ENCODE assay signal across 8 cellular contexts in genomic region chr6:52399511-52400315, GRCh38.
DNase-seq lines count a peak whose midpoint lies in the region; ATAC-seq and TF ChIP-seq lines count a peak whose summit lies in the region.

No MANE protein-coding gene starts in this region.

- peaks cover 87% of the 10 kb centered on the region for H3K4me1 Mint-ChIP-seq in activated naive CD4-positive, alpha-beta T cell treated with anti-CD3 and anti-CD28 coated beads, Interleukin-2, amount 50 U/mL, for 24 hours

- H3K4me3 Mint-ChIP-seq in activated naive CD4-positive, alpha-beta T cell treated with anti-CD3 and anti-CD28 coated beads, Interleukin-2, amount 50 U/mL, for 24 hours = peak overlapping the region; percentile 56

- ATAC-seq in HG02943 (IDR thresholded peaks at IDR 0.05; ENCODE audit: low read depth, unreplicated experiment) (peak; percentile 60), HG02840 (IDR thresholded peaks at IDR 0.05; ENCODE audit: low FRiP score, unreplicated experiment) (no peak)

- H3K9me3 Mint-ChIP-seq in activated naive CD4-positive, alpha-beta T cell treated with anti-CD3 and anti-CD28 coated beads, Interleukin-2, amount 50 U/mL, for 24 hours = peaks cover 10% of the 10 kb centered on the region

- peaks cover 19% of the 10 kb centered on the region for H3K36me3 Mint-ChIP-seq in activated naive CD4-positive, alpha-beta T cell treated with anti-CD3 and anti-CD28 coated beads, Interleukin-2, amount 50 U/mL, for 24 hours

- H3K27ac Mint-ChIP-seq in activated naive CD4-positive, alpha-beta T cell treated with anti-CD3 and anti-CD28 coated beads, Interleukin-2, amount 50 U/mL, for 24 hours = peak overlapping the region; percentile 96

- peak; percentile 90 for TF ChIP-seq CTCF in retinal pigment epithelial cell (conservative IDR thresholded peaks at IDR 0.05; ENCODE audit: low read depth, low read length)

- no peak overlapping the region for H3K4me3 ChIP-seq in retinal pigment epithelial cell (ENCODE audit: low read length)

- peak; percentile 46 for DNase-seq in stimulated activated CD4-positive, alpha-beta T cell treated with anti-CD3 and anti-CD28 coated beads, Interleukin-15, amount 100 ng/mL, for 24 hours
- DNase-seq in stimulated activated CD4-positive, alpha-beta T cell treated with anti-CD3 and anti-CD28 coated beads, Interleukin-2, amount 100 ng/mL, for 48 hours = no peak
- peak; percentile 48 for DNase-seq in NCI-H748 treated with DMSO at 0.1 percent for 48 hours (lab: John Stamatoyannopoulos, UW)
- peak; percentile 64 for DNase-seq in glomerular visceral epithelial cell (ENCODE audit: extremely low spot score)
- DNase-seq in retinal pigment epithelial cell (ENCODE audit: low read depth) = no peak

- H3K27me3 Mint-ChIP-seq in activated naive CD4-positive, alpha-beta T cell treated with anti-CD3 and anti-CD28 coated beads, Interleukin-2, amount 50 U/mL, for 24 hours = no peaks in the 10 kb centered on the region

Comparison
In these comparisons a context has a peak if more than half of its experiments do, and no peak if none do; other contexts are left out.
1. DNase-seq: peak in stimulated activated CD4-positive, alpha-beta T cell treated with anti-CD3 and anti-CD28 coated beads, Interleukin-15, amount 100 ng/mL, for 24 hours (single experiment), NCI-H748 treated with DMSO at 0.1 percent for 48 hours (single experiment) and glomerular visceral epithelial cell (single experiment); none in stimulated activated CD4-positive, alpha-beta T cell treated with anti-CD3 and anti-CD28 coated beads, Interleukin-2, amount 100 ng/mL, for 48 hours (0 of 2) and retinal pigment epithelial cell (single experiment).